Comparison of ENCODE assay signal across 25 cellular contexts in the genomic region with DNA sequence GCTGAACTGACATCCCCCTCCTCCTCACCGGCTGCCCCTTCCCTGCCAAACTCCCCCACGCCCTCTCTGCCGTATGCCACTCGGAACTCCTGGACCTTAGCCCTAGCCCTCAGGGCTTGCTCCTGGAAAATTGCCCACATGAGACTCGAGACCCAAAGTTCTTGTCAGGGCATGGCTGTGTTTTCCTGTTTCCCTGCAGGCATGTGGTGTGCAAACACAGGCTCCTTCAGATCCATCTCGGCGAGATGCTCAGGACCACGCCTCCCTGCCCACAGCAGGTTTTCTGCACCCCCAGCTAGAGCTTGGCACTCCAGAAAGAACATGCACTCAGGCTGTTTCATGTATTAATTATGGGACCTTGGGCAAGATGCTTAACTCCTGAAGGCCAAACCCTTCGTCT.
"Had no signal": no experiment of that assay in that cellular context is flagged by ENCODE, and none has a peak within 500 bp of the region (broad histone marks: within the 10 kb centered on the region; RNA-seq: fewer than 3 reads in every experiment).

No MANE protein-coding gene starts in this region.

- DNase-seq: hippocampal formation; left colon; left lung; mesendoderm; mucosa of descending colon; naive thymus-derived CD4-positive, alpha-beta T cell; stimulated activated CD4-positive, alpha-beta T cell treated with anti-CD3 and anti-CD28 coated beads, Interleukin-12 subunit alpha, Interleukin-12 subunit beta, amount 100 ng/mL, for 4 hours; stimulated activated CD4-positive, alpha-beta T cell treated with anti-CD3 and anti-CD28 coated beads, Interleukin-15, amount 100 ng/mL, for 24 hours; stimulated activated CD4-positive, alpha-beta T cell treated with anti-CD3 and anti-CD28 coated beads, Interleukin-2, amount 100 ng/mL, for 24 hours; stimulated activated CD4-positive, alpha-beta T cell treated with anti-CD3 and anti-CD28 coated beads, Interleukin-4, amount 100 ng/mL, for 1 hour; stimulated activated naive B cell treated with anti-CD40 and anti-IgM and Interleukin-4, amounts not matched to agents 10 μg/mL and 1 μg/mL and 100 μg/mL, for 72 hours; stimulated activated naive CD8-positive, alpha-beta T cell treated with anti-CD3 and anti-CD28 coated beads, Interleukin-15, Interleukin-2, amounts not matched to agents 100 U/mL and 50 U/mL, for 24 hours; stomach; tibial artery; trophoblast cell had no signal

- H3K36me3 Mint-ChIP-seq: mesothelial cell of epicardium; naive thymus-derived CD4-positive, alpha-beta T cell; natural killer cell treated with Interleukin-12 subunit alpha and Interleukin-12 subunit beta and Interleukin-15 and Interleukin-18, amount 100 ng/mL, for 72 hours; stimulated activated naive B cell treated with anti-CD40 and anti-IgM and Interleukin-4, amounts not matched to agents 10 μg/mL and 1 μg/mL and 100 μg/mL, for 72 hours had no signal

- ATAC-seq: left colon; left lung; mucosa of descending colon; naive thymus-derived CD4-positive, alpha-beta T cell; natural killer cell treated with Interleukin-12 subunit alpha and Interleukin-12 subunit beta and Interleukin-15 and Interleukin-18, amount 100 ng/mL, for 72 hours; right lobe of liver; stimulated activated naive B cell treated with anti-CD40 and anti-IgM and Interleukin-4, amounts not matched to agents 10 μg/mL and 1 μg/mL and 100 μg/mL, for 72 hours; stimulated activated naive CD8-positive, alpha-beta T cell treated with anti-CD3 and anti-CD28 coated beads, Interleukin-15, Interleukin-2, amounts not matched to agents 100 U/mL and 50 U/mL, for 24 hours had no signal

- H3K27ac ChIP-seq: left lung, ovary, right lobe of liver, skin epidermis, stomach, suprapubic skin, thoracic aorta, tibial artery, vagina had no signal

- H3K4me1 ChIP-seq: left lung, right lobe of liver, stomach, tibial artery, vagina had no signal

- H3K9me3 Mint-ChIP-seq: mesothelial cell of epicardium; naive thymus-derived CD4-positive, alpha-beta T cell; natural killer cell treated with Interleukin-12 subunit alpha and Interleukin-12 subunit beta and Interleukin-15 and Interleukin-18, amount 100 ng/mL, for 72 hours; stimulated activated naive B cell treated with anti-CD40 and anti-IgM and Interleukin-4, amounts not matched to agents 10 μg/mL and 1 μg/mL and 100 μg/mL, for 72 hours had no signal

- H3K4me1 Mint-ChIP-seq: mesothelial cell of epicardium; naive thymus-derived CD4-positive, alpha-beta T cell; stimulated activated naive B cell treated with anti-CD40 and anti-IgM and Interleukin-4, amounts not matched to agents 10 μg/mL and 1 μg/mL and 100 μg/mL, for 72 hours had no signal

- H3K4me3 ChIP-seq: left lung, lung, mucosa of descending colon, ovary, right lobe of liver, skin epidermis, stomach, suprapubic skin, thoracic aorta, tibial artery, vagina had no signal

- H3K4me3 Mint-ChIP-seq: mesothelial cell of epicardium; naive thymus-derived CD4-positive, alpha-beta T cell; natural killer cell treated with Interleukin-12 subunit alpha and Interleukin-12 subunit beta and Interleukin-15 and Interleukin-18, amount 100 ng/mL, for 72 hours; stimulated activated naive B cell treated with anti-CD40 and anti-IgM and Interleukin-4, amounts not matched to agents 10 μg/mL and 1 μg/mL and 100 μg/mL, for 72 hours had no signal

- H3K27me3 ChIP-seq: ovary, right lobe of liver, vagina had no signal

- H3K27ac Mint-ChIP-seq: mesothelial cell of epicardium; naive thymus-derived CD4-positive, alpha-beta T cell; natural killer cell treated with Interleukin-12 subunit alpha and Interleukin-12 subunit beta and Interleukin-15 and Interleukin-18, amount 100 ng/mL, for 72 hours; progenitor cell of endocrine pancreas; stimulated activated naive B cell treated with anti-CD40 and anti-IgM and Interleukin-4, amounts not matched to agents 10 μg/mL and 1 μg/mL and 100 μg/mL, for 72 hours had no signal

- H3K36me3 ChIP-seq: left lung, ovary, right lobe of liver, stomach, suprapubic skin, thoracic aorta, tibial artery, vagina had no signal

- H3K9me3 ChIP-seq: left lung, mucosa of descending colon, ovary, right lobe of liver, stomach, suprapubic skin, thoracic aorta, tibial artery, vagina had no signal
